12 cellular contexts compared by ENCODE assay signal in genomic region chr10:33099748-33100147, GRCh38.
DNase-seq lines count a peak whose midpoint lies in the region; ATAC-seq and TF ChIP-seq lines count a peak whose summit lies in the region.
"Had no signal": no experiment of that assay in that cellular context is flagged by ENCODE, and none has a peak within 500 bp of the region (broad histone marks: within the 10 kb centered on the region; RNA-seq: fewer than 3 reads in every experiment).

No MANE protein-coding gene starts in this region.

- H3K79me2 ChIP-seq in GM23248 (ENCODE audit: insufficient read depth), result no peaks in the 10 kb centered on the region

- no peak for ATAC-seq in CD4-positive, CD25-positive, alpha-beta regulatory T cell (ENCODE audit: low read depth in 2 of 2)
- no peak for ATAC-seq in naive thymus-derived CD8-positive, alpha-beta T cell
- ATAC-seq in GM18498 (IDR thresholded peaks at IDR 0.05; ENCODE audit: unreplicated experiment), result no peak

- no peak overlapping the region for H3K9ac ChIP-seq in GM23248
- no peak overlapping the region for H3K9ac ChIP-seq in adipocyte (ENCODE audit: low read length)

- H3K9me3 Mint-ChIP-seq in CD4-positive, CD25-positive, alpha-beta regulatory T cell, result peaks cover 0 to 18% (median 4%) of the 10 kb centered on the region in 7 donors
- peaks cover 0 to 15% (median 5%) of the 10 kb centered on the region in 9 donors for H3K9me3 Mint-ChIP-seq in naive thymus-derived CD8-positive, alpha-beta T cell

- H3K4me1 ChIP-seq in CD4-positive, CD25-positive, alpha-beta regulatory T cell (ENCODE audit: control insufficient read depth, insufficient read depth, low read length, poor library complexity, severe bottlenecking), result peaks cover 43% of the 10 kb centered on the region
- H3K4me1 ChIP-seq in GM23248 (ENCODE audit: insufficient read depth) (peaks cover 24% of the 10 kb centered on the region), adipocyte (ENCODE audit: control insufficient read depth, insufficient read depth, low read length) (peaks cover 4% of the 10 kb centered on the region), adrenal gland (replicated peaks in 1 of 2) (no peaks in the 10 kb centered on the region)
- H3K4me1 ChIP-seq: esophagus muscularis mucosa had no signal

- 0% methylated on average over 1 of the region's 1 CpG for WGBS in GM23248 (ENCODE audit: low coverage in 1 of 2, low lambda C conversion rate in 2 of 2, missing lambda C conversion rate in 2 of 2), 2 experiments
- 41 to 74% (median 64%) methylated on average over 1 of the region's 1 CpG for WGBS in adrenal gland, 4 donors

- no peaks in the 10 kb centered on the region for H4K20me1 ChIP-seq in GM23248 (ENCODE audit: insufficient read depth)

- no peaks in the 10 kb centered on the region for H3K27me3 ChIP-seq in CD4-positive, CD25-positive, alpha-beta regulatory T cell (ENCODE audit: control insufficient read depth, insufficient read depth, low read length)
- H3K27me3 ChIP-seq in GM23248 (replicated peaks; ENCODE audit: insufficient read depth), result no peaks in the 10 kb centered on the region
- no peaks in the 10 kb centered on the region for H3K27me3 ChIP-seq in adipocyte (replicated peaks; ENCODE audit: control insufficient read depth, insufficient read depth, low read length)
- H3K27me3 ChIP-seq in adrenal gland, result no peaks in the 10 kb centered on the region
- H3K27me3 ChIP-seq: esophagus muscularis mucosa had no signal

- H3K36me3 ChIP-seq in CD4-positive, CD25-positive, alpha-beta regulatory T cell (ENCODE audit: control insufficient read depth, insufficient read depth, low read length), result peaks cover 3% of the 10 kb centered on the region
- H3K36me3 ChIP-seq in GM23248 (ENCODE audit: low read depth), result no peaks in the 10 kb centered on the region
- no peaks in the 10 kb centered on the region for H3K36me3 ChIP-seq in adipocyte (ENCODE audit: control insufficient read depth, insufficient read depth, low read length, severe bottlenecking)
- no peaks in the 10 kb centered on the region for H3K36me3 ChIP-seq in adrenal gland (replicated peaks in 1 of 2)
- H3K36me3 ChIP-seq: esophagus muscularis mucosa had no signal

- no peaks in the 10 kb centered on the region for H3K9me2 ChIP-seq in GM23248 (ENCODE audit: insufficient read depth)

- peaks cover 26% of the 10 kb centered on the region for H3F3A ChIP-seq in GM23248 (ENCODE audit: insufficient read depth)

- peaks cover 5 to 9% of the 10 kb centered on the region in 2 experiments for H3K9me3 ChIP-seq in CD4-positive, CD25-positive, alpha-beta regulatory T cell (ENCODE audit: control insufficient read depth in 2 of 2, low read length in 2 of 2)
- no peaks in the 10 kb centered on the region for H3K9me3 ChIP-seq in GM23248 (ENCODE audit: low read depth)
- no peaks in the 10 kb centered on the region for H3K9me3 ChIP-seq in adipocyte (ENCODE audit: control insufficient read depth, low read length)
- H3K9me3 ChIP-seq in adrenal gland (replicated peaks in 1 of 3), result no peaks in the 10 kb centered on the region

- peaks cover 16% of the 10 kb centered on the region for H3K36me3 Mint-ChIP-seq in CD4-positive, CD25-positive, alpha-beta regulatory T cell
- peaks cover 0 to 14% (median 8%) of the 10 kb centered on the region in 3 donors for H3K36me3 Mint-ChIP-seq in naive thymus-derived CD8-positive, alpha-beta T cell

- intact Hi-C loops in adrenal gland (cut with DNase I), result no loop called here

- H3K4me3 ChIP-seq in CD4-positive, CD25-positive, alpha-beta regulatory T cell (ENCODE audit: low read depth, low read length), result peak overlapping the region; percentile 55
- H3K4me3 ChIP-seq in GM23248 (no peak overlapping the region), adipocyte (ENCODE audit: low read length) (no peak overlapping the region), adrenal gland (no peak overlapping the region)
- H3K4me3 ChIP-seq: esophagus muscularis mucosa, lung had no signal

- H3K27ac Mint-ChIP-seq in CD4-positive, CD25-positive, alpha-beta regulatory T cell, result peak overlapping the region; percentile 68 to 95 (median 88)
- peak overlapping the region in 6 of 10 donors; percentile 21 to 83 (median 46) for H3K27ac Mint-ChIP-seq in naive thymus-derived CD8-positive, alpha-beta T cell

- in situ Hi-C loops in GM23248 (cut with MboI), result no loop called here

- DNase-seq in CD4-positive, CD25-positive, alpha-beta regulatory T cell, result peak in 1 of 3 donors; percentile 47
- peak; percentile 77 for DNase-seq in GM23248
- DNase-seq in adipocyte (ENCODE audit: low read depth), result peak; percentile 68
- DNase-seq in naive thymus-derived CD8-positive, alpha-beta T cell, result no peak
- no peak for DNase-seq in adrenal gland
- DNase-seq in DMS 273 (lab: John Stamatoyannopoulos, UW; ENCODE audit: unreplicated experiment), result no peak
- DNase-seq: activated effector memory CD4-positive, alpha-beta T cell treated with Interleukin-2 at 50 U/mL for 16 hours; NCI-H226; nucleus accumbens had no signal

- no peak for TF ChIP-seq POLR2A in adrenal gland (IDR thresholded peaks at IDR 0.05)

- POLR2A ChIA-PET in naive thymus-derived CD8-positive, alpha-beta T cell (lab: Charles Lee), result no interaction called here

- 0 out of 2 replicates have a peak overlapping the region, but pooled peaks have one; percentile 3 for H2AFZ ChIP-seq in GM23248

- H3K27ac ChIP-seq in CD4-positive, CD25-positive, alpha-beta regulatory T cell (ENCODE audit: insufficient read depth, low read length, poor library complexity, severe bottlenecking), result peak overlapping the region; percentile 53
- H3K27ac ChIP-seq in GM23248, result peak overlapping the region; percentile 57
- no peak overlapping the region for H3K27ac ChIP-seq in adrenal gland
- H3K27ac ChIP-seq: esophagus muscularis mucosa had no signal

- peaks cover 41 to 77% (median 58%) of the 10 kb centered on the region in 4 donors for H3K4me1 Mint-ChIP-seq in CD4-positive, CD25-positive, alpha-beta regulatory T cell
- peaks cover 9 to 58% (median 14%) of the 10 kb centered on the region in 4 donors for H3K4me1 Mint-ChIP-seq in naive thymus-derived CD8-positive, alpha-beta T cell

- TF ChIP-seq CTCF in adrenal gland (IDR thresholded peaks at IDR 0.05), result no peak

- H3K27me3 Mint-ChIP-seq in CD4-positive, CD25-positive, alpha-beta regulatory T cell, result no peaks in the 10 kb centered on the region
- peaks cover 0 to 2% (median 0%) of the 10 kb centered on the region in 5 donors for H3K27me3 Mint-ChIP-seq in naive thymus-derived CD8-positive, alpha-beta T cell

- peak overlapping the region; percentile 6 for H3K4me2 ChIP-seq in GM23248 (ENCODE audit: unreplicated experiment)

- H3K4me3 Mint-ChIP-seq in CD4-positive, CD25-positive, alpha-beta regulatory T cell, result peak overlapping the region; percentile 46 to 74 (median 64)
- H3K4me3 Mint-ChIP-seq in naive thymus-derived CD8-positive, alpha-beta T cell, result peak overlapping the region in 5 of 10 donors; percentile 5 to 47 (median 26)

Comparison
In these comparisons a context has a peak if more than half of its experiments do, and no peak if none do; other contexts are left out.
1. DNase-seq: peak in GM23248 (single experiment) and adipocyte (single experiment); none in naive thymus-derived CD8-positive, alpha-beta T cell (0 of 10), adrenal gland (0 of 7) and DMS 273 (single experiment).
2. H3K27ac ChIP-seq: peak in CD4-positive, CD25-positive, alpha-beta regulatory T cell (single experiment) and GM23248 (single experiment); none in adrenal gland (0 of 5).